ENCODE assay signal across 16 cellular contexts in the genomic region with DNA sequence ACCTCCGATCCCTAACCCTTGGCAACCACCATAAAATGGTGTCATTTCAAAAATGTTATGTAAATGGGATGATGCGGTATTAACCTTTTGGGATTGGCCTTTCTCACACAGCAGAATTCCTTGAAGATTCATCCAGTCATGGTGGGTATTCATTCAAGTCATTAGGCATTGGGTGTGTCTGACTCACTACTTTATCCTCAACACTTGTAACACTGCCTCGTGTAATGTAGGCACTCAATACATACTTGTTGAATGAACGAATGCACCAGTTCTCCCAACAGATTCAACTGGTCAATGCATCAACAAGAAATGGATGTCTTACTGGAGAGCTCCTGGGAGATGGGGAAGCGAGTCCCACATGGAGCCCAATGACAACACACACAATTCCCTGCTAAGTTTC. TPM values are rescaled to one million over a fixed set of nuclear protein-coding genes. Genes with fewer than 3 reads are reported as not detected.
DNase-seq lines count a peak whose midpoint lies in the region; TF ChIP-seq lines count a peak whose summit lies in the region.
"Had no signal": no experiment of that assay in that cellular context is flagged by ENCODE, and none has a peak within 500 bp of the region (broad histone marks: within the 10 kb centered on the region; RNA-seq: fewer than 3 reads in every experiment).

No MANE protein-coding gene starts in this region.

- H3K36me3 ChIP-seq in GM23248 (ENCODE audit: low read depth) (no peaks in the 10 kb centered on the region), smooth muscle cell (ENCODE audit: low read depth) (no peaks in the 10 kb centered on the region)
- H3K36me3 ChIP-seq: BLaER1 had no signal

- peak; percentile 3 for DNase-seq in GM23248
- peak; percentile 43 for DNase-seq in amniotic epithelial cell (ENCODE audit: low read depth)
- DNase-seq in epithelial cell of prostate (ENCODE audit: low read depth, low spot score), result no peak
- no peak for DNase-seq in smooth muscle cell (lab: John Stamatoyannopoulos, UW; ENCODE audit: unreplicated experiment)
- DNase-seq in NCI-H1930 (lab: John Stamatoyannopoulos, UW), result no peak
- DNase-seq in epidermal melanocyte (ENCODE audit: insufficient read length, low spot score), result no peak
- DNase-seq in GM10266 (ENCODE audit: extremely low spot score), result no peak
- DNase-seq: 8988T; AML-193; Caco-2; CD8-positive, alpha-beta memory T cell; DND-41; GF-D8; H7 had no signal

- no peaks in the 10 kb centered on the region for H3K9me2 ChIP-seq in GM23248 (ENCODE audit: insufficient read depth)

- TF ChIP-seq CTCF in smooth muscle cell (IDR thresholded peaks at IDR 0.05; ENCODE audit: borderline replicate concordance, insufficient read depth, poor library complexity, severe bottlenecking) (no peak), GM10266 (IDR thresholded peaks at IDR 0.05; ENCODE audit: control insufficient read depth, insufficient read depth, low read depth, missing control alignments) (no peak)

- in situ Hi-C loops in GM23248 (cut with MboI), result no loop called here

- H3K27ac ChIP-seq in GM23248 (no peak overlapping the region), epithelial cell of prostate (peak overlapping the region; percentile 40), smooth muscle cell (ENCODE audit: low read depth) (peak overlapping the region; percentile 74)
- H3K27ac ChIP-seq: BLaER1 had no signal

- no peaks in the 10 kb centered on the region for H3K4me1 ChIP-seq in GM23248 (ENCODE audit: insufficient read depth)
- no peaks in the 10 kb centered on the region for H3K4me1 ChIP-seq in smooth muscle cell (ENCODE audit: low read depth)

- H3K27me3 ChIP-seq in GM23248 (replicated peaks; ENCODE audit: insufficient read depth), result no peaks in the 10 kb centered on the region
- no peaks in the 10 kb centered on the region for H3K27me3 ChIP-seq in smooth muscle cell (ENCODE audit: low read depth)
- H3K27me3 ChIP-seq: BLaER1 had no signal

- WGBS in GM23248 (ENCODE audit: low coverage in 1 of 2, low lambda C conversion rate in 2 of 2, missing lambda C conversion rate in 2 of 2), 2 experiments, result 45 to 52% methylated on average over 5 of the region's 5 CpGs
- 83% methylated on average over 5 of the region's 5 CpGs for WGBS in smooth muscle cell (ENCODE audit: low lambda C conversion rate)

- H3K4me3 ChIP-seq in GM23248 (no peak overlapping the region), smooth muscle cell (no peak overlapping the region)
- H3K4me3 ChIP-seq: BLaER1, GM23338 had no signal

- H3K9me3 ChIP-seq in GM23248 (ENCODE audit: low read depth), result no peaks in the 10 kb centered on the region
- no peaks in the 10 kb centered on the region for H3K9me3 ChIP-seq in smooth muscle cell (replicated peaks; ENCODE audit: low read depth)
- H3K9me3 ChIP-seq: BLaER1, Caco-2 had no signal

- H3K9ac ChIP-seq in GM23248 (no peak overlapping the region), smooth muscle cell (ENCODE audit: low read depth) (no peak overlapping the region)
- H3K9ac ChIP-seq: BLaER1 had no signal

- H3K79me2 ChIP-seq in GM23248 (ENCODE audit: insufficient read depth) (no peaks in the 10 kb centered on the region), smooth muscle cell (ENCODE audit: low read depth) (no peaks in the 10 kb centered on the region)

- H2AFZ ChIP-seq in GM23248, result no peak overlapping the region
- no peak overlapping the region for H2AFZ ChIP-seq in smooth muscle cell (ENCODE audit: low read depth)
- H2AFZ ChIP-seq: GM23338 had no signal

- H3K4me2 ChIP-seq in GM23248 (ENCODE audit: unreplicated experiment), result no peak overlapping the region
- no peak overlapping the region for H3K4me2 ChIP-seq in smooth muscle cell
- H3K4me2 ChIP-seq: BLaER1, GM23338 had no signal

- H4K20me1 ChIP-seq in GM23248 (ENCODE audit: insufficient read depth) (no peaks in the 10 kb centered on the region), smooth muscle cell (ENCODE audit: low read depth) (no peaks in the 10 kb centered on the region)
- H4K20me1 ChIP-seq: BLaER1 had no signal

- H3F3A ChIP-seq in GM23248 (ENCODE audit: insufficient read depth) (no peaks in the 10 kb centered on the region), smooth muscle cell (ENCODE audit: low read depth) (peaks cover 6% of the 10 kb centered on the region)

RNA-seq across cellular contexts. Expression of a gene that starts 21.8 kb away (rescaled TPM):
- total RNA-seq in GM23248 (2014; rRNA removed; shearing (Covaris generic)), result 5.7 and 5.8 TPM in 2 replicates
- polyA plus RNA-seq in GM23248 (2016; fragmentation: Nextera tagmentation; extraction: Ambion mirVana), result 1.6 and 2.1 TPM in 2 replicates
- total RNA-seq in smooth muscle cell, result 14.6 and 16.3 TPM in 2 replicates
- polyA plus RNA-seq in smooth muscle cell, result 1.2 and 1.6 TPM in 2 replicates

RNA-seq across cellular contexts. Expression of a gene that starts 54.4 kb away (rescaled TPM):
- not detected in 2 replicates for total RNA-seq in GM23248 (2014; rRNA removed; shearing (Covaris generic))
- polyA plus RNA-seq in GM23248 (2016; fragmentation: Nextera tagmentation; extraction: Ambion mirVana), result not detected in 2 replicates
- not detected in 2 replicates for total RNA-seq in smooth muscle cell
- polyA plus RNA-seq in smooth muscle cell, result not detected in 2 replicates
- total RNA-seq: CD8-positive, alpha-beta memory T cell had no signal
- polyA plus RNA-seq: CD8-positive, alpha-beta memory T cell; GM23338 had no signal

Comparison
In these comparisons a context has a peak if more than half of its experiments do, and no peak if none do; other contexts are left out.
1. DNase-seq: peak in GM23248 (single experiment) and amniotic epithelial cell (single experiment); none in epithelial cell of prostate (single experiment), smooth muscle cell (single experiment), NCI-H1930 (0 of 2), epidermal melanocyte (single experiment) and GM10266 (single experiment).